8 cellular contexts compared by ENCODE assay signal in genomic region chr14:74612346-74613021, GRCh38. TPM values are rescaled to one million over a fixed set of nuclear protein-coding genes. Genes with fewer than 3 reads are reported as not detected.
DNase-seq lines count a peak whose midpoint lies in the region; ATAC-seq and TF ChIP-seq lines count a peak whose summit lies in the region.

No MANE protein-coding gene starts in this region.

- H3K27ac ChIP-seq in SK-N-MC (no peak overlapping the region), suprapubic skin (peak overlapping the region; percentile 30)

- H3K27ac Mint-ChIP-seq in CD14-positive monocyte (no peak overlapping the region), glutamatergic neuron (ENCODE audit: unreplicated experiment) (no peak overlapping the region)
- H3K27ac Mint-ChIP-seq in activated naive CD4-positive, alpha-beta T cell treated with anti-CD3 and anti-CD28 coated beads for 36 hours: no peak overlapping the region

- H3K36me3 ChIP-seq in SK-N-MC (ENCODE audit: insufficient read depth, low read length): no peaks in the 10 kb centered on the region
- H3K36me3 ChIP-seq in suprapubic skin: no peaks in the 10 kb centered on the region

- DNase-seq in CD14-positive monocyte (ENCODE audit: low spot score) (peak; percentile 68), KG1 (lab: John Stamatoyannopoulos, UW) (peak; percentile 66), SK-N-MC (ENCODE audit: low read depth, low spot score) (no peak), glutamatergic neuron (peak; percentile 91), occipital lobe (lab: John Stamatoyannopoulos, UW) (peak; percentile 22), suprapubic skin (ENCODE audit: low spot score in 2 of 2) (peak in 1 of 2 donors; percentile 88)
- DNase-seq in activated naive CD4-positive, alpha-beta T cell treated with anti-CD3 and anti-CD28 coated beads for 36 hours: peak; percentile 77

- intact Hi-C loops in CD14-positive monocyte (cut with micrococcal nuclease): loop anchor here in 1 of 2 donors (5.0 kb wide), 1 partner anchor 100 kb away; the partner anchor contains the start of genes AREL1 and FCF1
- intact Hi-C loops in activated naive CD4-positive, alpha-beta T cell treated with anti-CD3 and anti-CD28 coated beads for 36 hours (cut with micrococcal nuclease): loop anchor here (1.0 kb wide), 1 partner anchor 119 kb away; the partner anchor contains the start of genes ISCA2 and NPC2

- H3K9ac ChIP-seq in SK-N-MC (ENCODE audit: insufficient read length): peak overlapping the region; percentile 62

- H3K4me1 Mint-ChIP-seq in CD14-positive monocyte: peaks cover 48% of the 10 kb centered on the region
- H3K4me1 Mint-ChIP-seq in activated naive CD4-positive, alpha-beta T cell treated with anti-CD3 and anti-CD28 coated beads for 36 hours (ENCODE audit: low read depth): peaks cover 40% of the 10 kb centered on the region
- peaks cover 3% of the 10 kb centered on the region for H3K4me1 Mint-ChIP-seq in glutamatergic neuron (ENCODE audit: low read depth, unreplicated experiment)

- H3K4me3 ChIP-seq in SK-N-MC: peak overlapping the region; percentile 88
- H3K4me3 ChIP-seq in suprapubic skin: peak overlapping the region; percentile 57

- ATAC-seq in GM19463 (IDR thresholded peaks at IDR 0.05; ENCODE audit: unreplicated experiment): peak; percentile 56

- H3K27me3 Mint-ChIP-seq in CD14-positive monocyte (ENCODE audit: low read depth in 3 of 3): peaks cover 29 to 48% (median 42%) of the 10 kb centered on the region in 3 donors
- H3K27me3 Mint-ChIP-seq in activated naive CD4-positive, alpha-beta T cell treated with anti-CD3 and anti-CD28 coated beads for 36 hours (ENCODE audit: low read depth): peaks cover 14% of the 10 kb centered on the region
- peaks cover 11% of the 10 kb centered on the region for H3K27me3 Mint-ChIP-seq in glutamatergic neuron (ENCODE audit: unreplicated experiment)

- peaks cover 11 to 14% of the 10 kb centered on the region in 2 donors for H3K36me3 Mint-ChIP-seq in CD14-positive monocyte
- H3K36me3 Mint-ChIP-seq in activated naive CD4-positive, alpha-beta T cell treated with anti-CD3 and anti-CD28 coated beads for 36 hours (ENCODE audit: low read depth): no peaks in the 10 kb centered on the region
- peaks cover 3% of the 10 kb centered on the region for H3K36me3 Mint-ChIP-seq in glutamatergic neuron (ENCODE audit: unreplicated experiment)

- H3K9me3 ChIP-seq in SK-N-MC (ENCODE audit: low read depth, low read length): no peaks in the 10 kb centered on the region
- H3K9me3 ChIP-seq in suprapubic skin: no peaks in the 10 kb centered on the region

- CTCF ChIA-PET in activated naive CD4-positive, alpha-beta T cell treated with anti-CD3 and anti-CD28 coated beads for 36 hours (lab: Charles Lee): interaction anchor here (0.7 to 2.7 kb wide), 24 partner anchors 9 to 249 kb away, joined by 3 to 11 read pairs (median 3); partner anchors contain the start of gene YLPM1

- H3K4me1 ChIP-seq in suprapubic skin: peaks cover 75% of the 10 kb centered on the region

- peaks cover 4% of the 10 kb centered on the region for H3K27me3 ChIP-seq in suprapubic skin

- peaks cover 0 to 10% (median 0%) of the 10 kb centered on the region in 7 donors for H3K9me3 Mint-ChIP-seq in CD14-positive monocyte
- no peaks in the 10 kb centered on the region for H3K9me3 Mint-ChIP-seq in activated naive CD4-positive, alpha-beta T cell treated with anti-CD3 and anti-CD28 coated beads for 36 hours
- peaks cover 6% of the 10 kb centered on the region for H3K9me3 Mint-ChIP-seq in glutamatergic neuron (ENCODE audit: unreplicated experiment)

- TF ChIP-seq CTCF in CD14-positive monocyte (IDR thresholded peaks at IDR 0.05): peak; percentile 75
- peak; percentile 50 for TF ChIP-seq CTCF in glutamatergic neuron (IDR thresholded peaks at IDR 0.05; ENCODE audit: partially characterized antibody, unreplicated experiment)
- peak; percentile 73 to 84 for TF ChIP-seq CTCF in suprapubic skin (IDR thresholded peaks at IDR 0.05)

- 10% methylated on average over 25 of the region's 69 CpGs for WGBS in suprapubic skin

- H3K4me3 Mint-ChIP-seq in CD14-positive monocyte: peak overlapping the region; percentile 82 to 90
- H3K4me3 Mint-ChIP-seq in activated naive CD4-positive, alpha-beta T cell treated with anti-CD3 and anti-CD28 coated beads for 36 hours: peak overlapping the region; percentile 62
- H3K4me3 Mint-ChIP-seq in glutamatergic neuron (ENCODE audit: unreplicated experiment): peak overlapping the region; percentile 72

- TF ChIP-seq POLR2A in suprapubic skin (IDR thresholded peaks at IDR 0.05): no peak

- no peak for TF ChIP-seq EP300 in suprapubic skin (IDR thresholded peaks at IDR 0.05)

RNA-seq across cellular contexts. Expression of gene LTBP2, which starts 0.4 kb away (rescaled TPM):
- polyA plus RNA-seq in CD14-positive monocyte: under 1 TPM; 0.04 to 0.11 TPM
- under 1 TPM; 0.32 to 0.55 TPM for total RNA-seq in activated naive CD4-positive, alpha-beta T cell treated with anti-CD3 and anti-CD28 coated beads for 36 hours
- total RNA-seq in glutamatergic neuron (ENCODE audit: unreplicated experiment) (1.2 TPM), occipital lobe (0.94 TPM), suprapubic skin (10 to 100 TPM; 19.6 to 36.0 (median 26.2) TPM)
